In the genomic region with DNA sequence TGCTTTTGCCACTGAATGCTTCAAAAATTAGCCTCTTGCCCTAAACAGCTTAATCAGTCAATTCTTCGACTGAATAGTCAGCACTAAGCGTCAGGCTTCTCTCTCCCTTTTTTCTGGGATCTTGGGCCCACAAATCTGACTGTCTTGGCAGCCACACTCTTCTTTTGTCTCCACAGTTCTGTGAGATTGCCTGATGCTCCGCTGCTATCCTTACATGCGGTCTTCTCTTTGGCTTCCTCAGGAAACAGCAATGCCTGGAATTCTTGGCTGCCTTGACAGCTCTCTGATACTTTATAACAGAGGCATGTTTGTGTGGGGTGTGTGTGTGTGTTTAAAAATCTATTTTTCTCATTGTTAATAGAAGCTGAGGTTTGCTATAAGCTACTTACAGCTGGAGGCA, we compare ENCODE assay signal across 23 cellular contexts. TPM values are rescaled to one million over a fixed set of nuclear protein-coding genes. Genes with fewer than 3 reads are reported as not detected.
DNase-seq lines count a peak whose midpoint lies in the region; ATAC-seq and TF ChIP-seq lines count a peak whose summit lies in the region.
"Had no signal": no experiment of that assay in that cellular context is flagged by ENCODE, and none has a peak within 500 bp of the region (broad histone marks: within the 10 kb centered on the region; RNA-seq: fewer than 3 reads in every experiment).

No MANE protein-coding gene starts in this region.

- H3K9ac ChIP-seq in GM23248, result no peak overlapping the region

- peaks cover 22% of the 10 kb centered on the region for H3K36me3 ChIP-seq in GM23248 (ENCODE audit: low read depth)

- no peaks in the 10 kb centered on the region for H3K79me2 ChIP-seq in GM23248 (ENCODE audit: insufficient read depth)

- H2AFZ ChIP-seq in GM23248, result no peak overlapping the region

- H3K4me3 ChIP-seq in GM23248, result no peak overlapping the region
- no peak overlapping the region for H3K4me3 ChIP-seq in astrocyte of the spinal cord (ENCODE audit: low read depth, low read length)
- no peak overlapping the region for H3K4me3 ChIP-seq in fibroblast of the aortic adventitia (ENCODE audit: low read depth, low read length)
- H3K4me3 ChIP-seq in retinal pigment epithelial cell (ENCODE audit: low read length), result no peak overlapping the region
- H3K4me3 ChIP-seq: body of pancreas, gastrocnemius medialis, SK-N-MC, tibial nerve had no signal

- WGBS in GM23248 (ENCODE audit: low coverage in 1 of 2, low lambda C conversion rate in 2 of 2, missing lambda C conversion rate in 2 of 2), 2 experiments, result 51 to 62% methylated on average over 4 of the region's 4 CpGs

- no peak for ATAC-seq in GM19463 (IDR thresholded peaks at IDR 0.05; ENCODE audit: unreplicated experiment)
- no peak for ATAC-seq in HG02885 (IDR thresholded peaks at IDR 0.05; ENCODE audit: poor library complexity, unreplicated experiment)
- ATAC-seq: activated T-cell treated with anti-CD3 and anti-CD28 coated beads, Interleukin-2, amount 50 U/mL, for 4 hours; body of pancreas; gastrocnemius medialis; naive thymus-derived CD8-positive, alpha-beta T cell had no signal

- no peaks in the 10 kb centered on the region for H3K27me3 ChIP-seq in GM23248 (replicated peaks; ENCODE audit: insufficient read depth)
- H3K27me3 ChIP-seq: body of pancreas, gastrocnemius medialis, tibial nerve had no signal

- no peak overlapping the region for H3K4me2 ChIP-seq in GM23248 (ENCODE audit: unreplicated experiment)

- TF ChIP-seq CTCF in astrocyte of the spinal cord (IDR thresholded peaks at IDR 0.05; ENCODE audit: low read depth, low read length) (no peak), fibroblast of the aortic adventitia (IDR thresholded peaks at IDR 0.05; ENCODE audit: insufficient read depth, low read length) (no peak), retinal pigment epithelial cell (conservative IDR thresholded peaks at IDR 0.05; ENCODE audit: low read depth, low read length) (no peak)

- H3K27ac ChIP-seq in GM23248, result no peak overlapping the region
- H3K27ac ChIP-seq: body of pancreas, SK-N-MC had no signal

- in situ Hi-C loops in GM23248 (cut with MboI) (no loop called here), astrocyte of the spinal cord (cut with HindIII; ENCODE audit: low sequenced_read_pairs) (no loop called here)

- no peaks in the 10 kb centered on the region for H3K9me2 ChIP-seq in GM23248 (ENCODE audit: insufficient read depth)

- DNase-seq in GM23248 (peak; percentile 35), astrocyte of the spinal cord (ENCODE audit: low read depth, low spot score) (peak; percentile 58), fibroblast of the aortic adventitia (ENCODE audit: low read depth) (peak; percentile 80), retinal pigment epithelial cell (ENCODE audit: low read depth) (peak; percentile 6), NCI-H1694 (lab: John Stamatoyannopoulos, UW) (no peak)
- DNase-seq: activated B cell treated with CpG ODN at 0.5 μM for 24 hours; activated CD4-positive, alpha-beta memory T cell treated with anti-CD3 and anti-CD28 coated beads, Interleukin-2, amount 10 ng/mL, durations not matched to agents 7 days and 5 days; activated naive CD4-positive, alpha-beta T cell treated with anti-CD3 and anti-CD28 coated beads, Interleukin-2, amount 10 ng/mL, durations not matched to agents 7 days and 5 days; activated T-cell treated with anti-CD3 and anti-CD28 coated beads, Interleukin-2, amount 50 U/mL, for 4 hours; body of pancreas; cortex of kidney; DND-41; gastrocnemius medialis; kidney; naive thymus-derived CD8-positive, alpha-beta T cell; NCI-H1105; NCI-H2107; NCI-H510A treated with DMSO at 0.1 percent for 48 hours; stimulated activated naive CD4-positive, alpha-beta T cell treated with Interleukin-2 at 50 U/mL for 16 hours had no signal

- no peaks in the 10 kb centered on the region for H3K9me3 ChIP-seq in GM23248 (ENCODE audit: low read depth)
- H3K9me3 ChIP-seq: body of pancreas, gastrocnemius medialis, tibial nerve had no signal

- H3K4me1 ChIP-seq in GM23248 (ENCODE audit: insufficient read depth), result peaks cover 1% of the 10 kb centered on the region; the same call in 1 of the 2 replicates
- H3K4me1 ChIP-seq: body of pancreas, tibial nerve had no signal

- H4K20me1 ChIP-seq in GM23248 (ENCODE audit: insufficient read depth), result no peaks in the 10 kb centered on the region

- no peaks in the 10 kb centered on the region; the same call in 1 of the 2 replicates for H3F3A ChIP-seq in GM23248 (ENCODE audit: insufficient read depth)

RNA-seq across cellular contexts. Expression of gene ERCC5, which starts 32.7 kb away (rescaled TPM):
- total RNA-seq in GM23248 (2014; rRNA removed; shearing (Covaris generic)), result 78.5 and 103 TPM in 2 replicates
- polyA plus RNA-seq in GM23248 (2016; fragmentation: Nextera tagmentation; extraction: Ambion mirVana), result 44.6 and 49.2 TPM in 2 replicates
- total RNA-seq in fibroblast of the aortic adventitia (ENCODE audit: low replicate concordance), result 54.4 and 98.0 TPM in 2 replicates
